1 cellular context compared by ENCODE assay signal in genomic region chr22:38549106-38549884, GRCh38.
TF ChIP-seq lines count a peak whose summit lies in the region.

No MANE protein-coding gene starts in this region.

TF ChIP-seq in GM12878, 131 proteins besides CTCF, POLR2A, EP300 and RAD21 (continued from another document and continues in another):
- TF ChIP-seq, protein P1, sequence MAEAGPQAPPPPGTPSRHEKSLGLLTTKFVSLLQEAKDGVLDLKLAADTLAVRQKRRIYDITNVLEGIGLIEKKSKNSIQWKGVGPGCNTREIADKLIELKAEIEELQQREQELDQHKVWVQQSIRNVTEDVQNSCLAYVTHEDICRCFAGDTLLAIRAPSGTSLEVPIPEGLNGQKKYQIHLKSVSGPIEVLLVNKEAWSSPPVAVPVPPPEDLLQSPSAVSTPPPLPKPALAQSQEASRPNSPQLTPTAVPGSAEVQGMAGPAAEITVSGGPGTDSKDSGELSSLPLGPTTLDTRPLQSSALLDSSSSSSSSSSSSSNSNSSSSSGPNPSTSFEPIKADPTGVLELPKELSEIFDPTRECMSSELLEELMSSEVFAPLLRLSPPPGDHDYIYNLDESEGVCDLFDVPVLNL (IDR thresholded peaks at IDR 0.05; ENCODE audit: low read depth, low read length) = no peak
- TF ChIP-seq RAD51 (IDR thresholded peaks at IDR 0.05) (no peak), ZNF384 (IDR thresholded peaks at IDR 0.05; ENCODE audit: borderline replicate concordance, low read depth, low read length) (0 out of 2 replicates have a peak, but pooled peaks have one; percentile 27), SPI1 (IDR thresholded peaks at IDR 0.05; ENCODE audit: borderline replicate concordance, insufficient read depth, low read depth, low read length) (peak; percentile 76; the same call in 1 of the 2 replicates), USF2 (IDR thresholded peaks at IDR 0.05; ENCODE audit: borderline replicate concordance, low read depth, low read length) (no peak), ZBED1 (IDR thresholded peaks at IDR 0.05; ENCODE audit: borderline replicate concordance) (no peak), RCOR1 (conservative IDR thresholded peaks at IDR 0.05; ENCODE audit: low read depth, low read length) (no peak), ZBTB11 (CRISPR knock-in tag; IDR thresholded peaks at IDR 0.05) (no peak), HDGF (IDR thresholded peaks at IDR 0.05) (no peak), ESRRA (IDR thresholded peaks at IDR 0.05; ENCODE audit: low read length) (no peak), SREBF1 (IDR thresholded peaks at IDR 0.05; ENCODE audit: low read length) (no peak), RB1 (IDR thresholded peaks at IDR 0.05; ENCODE audit: borderline replicate concordance) (no peak), IKZF2 (IDR thresholded peaks at IDR 0.05) (peak; percentile 86 to 92), PBX3 (IDR thresholded peaks at IDR 0.05; ENCODE audit: insufficient replicate concordance, low read depth, low read length) (no peak), HDAC2 (IDR thresholded peaks at IDR 0.05) (no peak), CBX5 (IDR thresholded peaks at IDR 0.05; ENCODE audit: low read depth) (no peak), NRF1 (conservative IDR thresholded peaks at IDR 0.05; ENCODE audit: low read depth, low read length) (no peak), KAT2A (conservative IDR thresholded peaks at IDR 0.05; ENCODE audit: control insufficient read depth, low read depth, low read length) (no peak), MYC (IDR thresholded peaks at IDR 0.05; ENCODE audit: insufficient read depth, insufficient read length, insufficient replicate concordance, low read length, severe bottlenecking) (no peak), POLR2AphosphoS5 (IDR thresholded peaks at IDR 0.05; ENCODE audit: low read length) (no peak), EZH2 (IDR thresholded peaks at IDR 0.05; ENCODE audit: borderline replicate concordance, control insufficient read depth, low read depth, low read length) (no peak), NFIC (IDR thresholded peaks at IDR 0.05; ENCODE audit: low read depth, low read length) (peak; percentile 34; the same call in 1 of the 2 replicates), POLR2AphosphoS2 (IDR thresholded peaks at IDR 0.05; ENCODE audit: low read depth, low read length) (no peak), IRF3 (IDR thresholded peaks at IDR 0.05) (no peak), ATF7 (IDR thresholded peaks at IDR 0.05; ENCODE audit: low read depth) (peak; percentile 90)
- TF ChIP-seq, protein P2, sequence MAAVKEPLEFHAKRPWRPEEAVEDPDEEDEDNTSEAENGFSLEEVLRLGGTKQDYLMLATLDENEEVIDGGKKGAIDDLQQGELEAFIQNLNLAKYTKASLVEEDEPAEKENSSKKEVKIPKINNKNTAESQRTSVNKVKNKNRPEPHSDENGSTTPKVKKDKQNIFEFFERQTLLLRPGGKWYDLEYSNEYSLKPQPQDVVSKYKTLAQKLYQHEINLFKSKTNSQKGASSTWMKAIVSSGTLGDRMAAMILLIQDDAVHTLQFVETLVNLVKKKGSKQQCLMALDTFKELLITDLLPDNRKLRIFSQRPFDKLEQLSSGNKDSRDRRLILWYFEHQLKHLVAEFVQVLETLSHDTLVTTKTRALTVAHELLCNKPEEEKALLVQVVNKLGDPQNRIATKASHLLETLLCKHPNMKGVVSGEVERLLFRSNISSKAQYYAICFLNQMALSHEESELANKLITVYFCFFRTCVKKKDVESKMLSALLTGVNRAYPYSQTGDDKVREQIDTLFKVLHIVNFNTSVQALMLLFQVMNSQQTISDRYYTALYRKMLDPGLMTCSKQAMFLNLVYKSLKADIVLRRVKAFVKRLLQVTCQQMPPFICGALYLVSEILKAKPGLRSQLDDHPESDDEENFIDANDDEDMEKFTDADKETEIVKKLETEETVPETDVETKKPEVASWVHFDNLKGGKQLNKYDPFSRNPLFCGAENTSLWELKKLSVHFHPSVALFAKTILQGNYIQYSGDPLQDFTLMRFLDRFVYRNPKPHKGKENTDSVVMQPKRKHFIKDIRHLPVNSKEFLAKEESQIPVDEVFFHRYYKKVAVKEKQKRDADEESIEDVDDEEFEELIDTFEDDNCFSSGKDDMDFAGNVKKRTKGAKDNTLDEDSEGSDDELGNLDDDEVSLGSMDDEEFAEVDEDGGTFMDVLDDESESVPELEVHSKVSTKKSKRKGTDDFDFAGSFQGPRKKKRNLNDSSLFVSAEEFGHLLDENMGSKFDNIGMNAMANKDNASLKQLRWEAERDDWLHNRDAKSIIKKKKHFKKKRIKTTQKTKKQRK (IDR thresholded peaks at IDR 0.05; ENCODE audit: low read depth, low read length) = no peak
- TF ChIP-seq, protein P3, sequence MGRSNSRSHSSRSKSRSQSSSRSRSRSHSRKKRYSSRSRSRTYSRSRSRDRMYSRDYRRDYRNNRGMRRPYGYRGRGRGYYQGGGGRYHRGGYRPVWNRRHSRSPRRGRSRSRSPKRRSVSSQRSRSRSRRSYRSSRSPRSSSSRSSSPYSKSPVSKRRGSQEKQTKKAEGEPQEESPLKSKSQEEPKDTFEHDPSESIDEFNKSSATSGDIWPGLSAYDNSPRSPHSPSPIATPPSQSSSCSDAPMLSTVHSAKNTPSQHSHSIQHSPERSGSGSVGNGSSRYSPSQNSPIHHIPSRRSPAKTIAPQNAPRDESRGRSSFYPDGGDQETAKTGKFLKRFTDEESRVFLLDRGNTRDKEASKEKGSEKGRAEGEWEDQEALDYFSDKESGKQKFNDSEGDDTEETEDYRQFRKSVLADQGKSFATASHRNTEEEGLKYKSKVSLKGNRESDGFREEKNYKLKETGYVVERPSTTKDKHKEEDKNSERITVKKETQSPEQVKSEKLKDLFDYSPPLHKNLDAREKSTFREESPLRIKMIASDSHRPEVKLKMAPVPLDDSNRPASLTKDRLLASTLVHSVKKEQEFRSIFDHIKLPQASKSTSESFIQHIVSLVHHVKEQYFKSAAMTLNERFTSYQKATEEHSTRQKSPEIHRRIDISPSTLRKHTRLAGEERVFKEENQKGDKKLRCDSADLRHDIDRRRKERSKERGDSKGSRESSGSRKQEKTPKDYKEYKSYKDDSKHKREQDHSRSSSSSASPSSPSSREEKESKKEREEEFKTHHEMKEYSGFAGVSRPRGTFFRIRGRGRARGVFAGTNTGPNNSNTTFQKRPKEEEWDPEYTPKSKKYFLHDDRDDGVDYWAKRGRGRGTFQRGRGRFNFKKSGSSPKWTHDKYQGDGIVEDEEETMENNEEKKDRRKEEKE (IDR thresholded peaks at IDR 0.05) = no peak
- TF ChIP-seq, protein P4, sequence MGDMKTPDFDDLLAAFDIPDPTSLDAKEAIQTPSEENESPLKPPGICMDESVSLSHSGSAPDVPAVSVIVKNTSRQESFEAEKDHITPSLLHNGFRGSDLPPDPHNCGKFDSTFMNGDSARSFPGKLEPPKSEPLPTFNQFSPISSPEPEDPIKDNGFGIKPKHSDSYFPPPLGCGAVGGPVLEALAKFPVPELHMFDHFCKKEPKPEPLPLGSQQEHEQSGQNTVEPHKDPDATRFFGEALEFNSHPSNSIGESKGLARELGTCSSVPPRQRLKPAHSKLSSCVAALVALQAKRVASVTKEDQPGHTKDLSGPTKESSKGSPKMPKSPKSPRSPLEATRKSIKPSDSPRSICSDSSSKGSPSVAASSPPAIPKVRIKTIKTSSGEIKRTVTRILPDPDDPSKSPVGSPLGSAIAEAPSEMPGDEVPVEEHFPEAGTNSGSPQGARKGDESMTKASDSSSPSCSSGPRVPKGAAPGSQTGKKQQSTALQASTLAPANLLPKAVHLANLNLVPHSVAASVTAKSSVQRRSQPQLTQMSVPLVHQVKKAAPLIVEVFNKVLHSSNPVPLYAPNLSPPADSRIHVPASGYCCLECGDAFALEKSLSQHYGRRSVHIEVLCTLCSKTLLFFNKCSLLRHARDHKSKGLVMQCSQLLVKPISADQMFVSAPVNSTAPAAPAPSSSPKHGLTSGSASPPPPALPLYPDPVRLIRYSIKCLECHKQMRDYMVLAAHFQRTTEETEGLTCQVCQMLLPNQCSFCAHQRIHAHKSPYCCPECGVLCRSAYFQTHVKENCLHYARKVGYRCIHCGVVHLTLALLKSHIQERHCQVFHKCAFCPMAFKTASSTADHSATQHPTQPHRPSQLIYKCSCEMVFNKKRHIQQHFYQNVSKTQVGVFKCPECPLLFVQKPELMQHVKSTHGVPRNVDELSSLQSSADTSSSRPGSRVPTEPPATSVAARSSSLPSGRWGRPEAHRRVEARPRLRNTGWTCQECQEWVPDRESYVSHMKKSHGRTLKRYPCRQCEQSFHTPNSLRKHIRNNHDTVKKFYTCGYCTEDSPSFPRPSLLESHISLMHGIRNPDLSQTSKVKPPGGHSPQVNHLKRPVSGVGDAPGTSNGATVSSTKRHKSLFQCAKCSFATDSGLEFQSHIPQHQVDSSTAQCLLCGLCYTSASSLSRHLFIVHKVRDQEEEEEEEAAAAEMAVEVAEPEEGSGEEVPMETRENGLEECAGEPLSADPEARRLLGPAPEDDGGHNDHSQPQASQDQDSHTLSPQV (IDR thresholded peaks at IDR 0.05) = no peak
- TF ChIP-seq, protein P5, sequence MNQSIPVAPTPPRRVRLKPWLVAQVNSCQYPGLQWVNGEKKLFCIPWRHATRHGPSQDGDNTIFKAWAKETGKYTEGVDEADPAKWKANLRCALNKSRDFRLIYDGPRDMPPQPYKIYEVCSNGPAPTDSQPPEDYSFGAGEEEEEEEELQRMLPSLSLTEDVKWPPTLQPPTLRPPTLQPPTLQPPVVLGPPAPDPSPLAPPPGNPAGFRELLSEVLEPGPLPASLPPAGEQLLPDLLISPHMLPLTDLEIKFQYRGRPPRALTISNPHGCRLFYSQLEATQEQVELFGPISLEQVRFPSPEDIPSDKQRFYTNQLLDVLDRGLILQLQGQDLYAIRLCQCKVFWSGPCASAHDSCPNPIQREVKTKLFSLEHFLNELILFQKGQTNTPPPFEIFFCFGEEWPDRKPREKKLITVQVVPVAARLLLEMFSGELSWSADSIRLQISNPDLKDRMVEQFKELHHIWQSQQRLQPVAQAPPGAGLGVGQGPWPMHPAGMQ (IDR thresholded peaks at IDR 0.05; ENCODE audit: borderline replicate concordance) = no peak
- TF ChIP-seq, protein P6, sequence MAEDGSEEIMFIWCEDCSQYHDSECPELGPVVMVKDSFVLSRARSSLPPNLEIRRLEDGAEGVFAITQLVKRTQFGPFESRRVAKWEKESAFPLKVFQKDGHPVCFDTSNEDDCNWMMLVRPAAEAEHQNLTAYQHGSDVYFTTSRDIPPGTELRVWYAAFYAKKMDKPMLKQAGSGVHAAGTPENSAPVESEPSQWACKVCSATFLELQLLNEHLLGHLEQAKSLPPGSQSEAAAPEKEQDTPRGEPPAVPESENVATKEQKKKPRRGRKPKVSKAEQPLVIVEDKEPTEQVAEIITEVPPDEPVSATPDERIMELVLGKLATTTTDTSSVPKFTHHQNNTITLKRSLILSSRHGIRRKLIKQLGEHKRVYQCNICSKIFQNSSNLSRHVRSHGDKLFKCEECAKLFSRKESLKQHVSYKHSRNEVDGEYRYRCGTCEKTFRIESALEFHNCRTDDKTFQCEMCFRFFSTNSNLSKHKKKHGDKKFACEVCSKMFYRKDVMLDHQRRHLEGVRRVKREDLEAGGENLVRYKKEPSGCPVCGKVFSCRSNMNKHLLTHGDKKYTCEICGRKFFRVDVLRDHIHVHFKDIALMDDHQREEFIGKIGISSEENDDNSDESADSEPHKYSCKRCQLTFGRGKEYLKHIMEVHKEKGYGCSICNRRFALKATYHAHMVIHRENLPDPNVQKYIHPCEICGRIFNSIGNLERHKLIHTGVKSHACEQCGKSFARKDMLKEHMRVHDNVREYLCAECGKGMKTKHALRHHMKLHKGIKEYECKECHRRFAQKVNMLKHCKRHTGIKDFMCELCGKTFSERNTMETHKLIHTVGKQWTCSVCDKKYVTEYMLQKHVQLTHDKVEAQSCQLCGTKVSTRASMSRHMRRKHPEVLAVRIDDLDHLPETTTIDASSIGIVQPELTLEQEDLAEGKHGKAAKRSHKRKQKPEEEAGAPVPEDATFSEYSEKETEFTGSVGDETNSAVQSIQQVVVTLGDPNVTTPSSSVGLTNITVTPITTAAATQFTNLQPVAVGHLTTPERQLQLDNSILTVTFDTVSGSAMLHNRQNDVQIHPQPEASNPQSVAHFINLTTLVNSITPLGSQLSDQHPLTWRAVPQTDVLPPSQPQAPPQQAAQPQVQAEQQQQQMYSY (CRISPR knock-in tag; IDR thresholded peaks at IDR 0.05) = no peak
